In the genomic region with DNA sequence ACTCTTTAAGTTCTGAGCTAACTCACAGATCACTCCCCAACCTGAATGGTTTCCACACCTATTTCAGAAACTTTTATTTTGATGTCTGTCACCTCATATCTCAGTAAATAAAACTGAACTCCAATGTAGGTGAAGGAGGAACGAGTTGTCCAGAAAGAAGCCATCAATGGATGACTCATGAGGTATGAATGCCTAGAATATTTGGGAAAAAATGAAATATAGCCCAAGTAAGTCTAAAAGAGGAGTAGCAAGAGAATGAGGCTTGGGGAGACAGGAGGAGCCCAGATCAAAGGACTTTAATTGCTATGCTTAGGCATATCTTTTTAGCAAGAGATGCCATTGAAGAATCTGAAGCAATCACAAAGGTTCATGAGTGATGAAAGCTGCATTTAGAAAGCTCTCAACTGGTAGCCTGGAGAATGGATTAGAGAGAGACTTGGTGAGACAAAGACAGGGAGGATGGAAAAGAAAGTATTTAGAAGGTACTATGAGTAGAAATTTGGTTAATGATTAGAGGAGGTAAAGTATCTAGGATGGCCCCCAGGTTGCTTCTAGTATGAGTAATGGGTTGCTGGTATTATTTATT, we compare ENCODE assay signal across 1 cellular context.
TF ChIP-seq lines count a peak whose summit lies in the region.

No MANE protein-coding gene starts in this region.

TF ChIP-seq in endothelial cell of umbilical vein, 7 proteins besides CTCF, POLR2A, EP300 and RAD21 (continued from another document):
- no peak for TF ChIP-seq EZH2 (IDR thresholded peaks at IDR 0.05; ENCODE audit: borderline replicate concordance, low read depth, low read length, severe bottlenecking)
